In the genomic region with DNA sequence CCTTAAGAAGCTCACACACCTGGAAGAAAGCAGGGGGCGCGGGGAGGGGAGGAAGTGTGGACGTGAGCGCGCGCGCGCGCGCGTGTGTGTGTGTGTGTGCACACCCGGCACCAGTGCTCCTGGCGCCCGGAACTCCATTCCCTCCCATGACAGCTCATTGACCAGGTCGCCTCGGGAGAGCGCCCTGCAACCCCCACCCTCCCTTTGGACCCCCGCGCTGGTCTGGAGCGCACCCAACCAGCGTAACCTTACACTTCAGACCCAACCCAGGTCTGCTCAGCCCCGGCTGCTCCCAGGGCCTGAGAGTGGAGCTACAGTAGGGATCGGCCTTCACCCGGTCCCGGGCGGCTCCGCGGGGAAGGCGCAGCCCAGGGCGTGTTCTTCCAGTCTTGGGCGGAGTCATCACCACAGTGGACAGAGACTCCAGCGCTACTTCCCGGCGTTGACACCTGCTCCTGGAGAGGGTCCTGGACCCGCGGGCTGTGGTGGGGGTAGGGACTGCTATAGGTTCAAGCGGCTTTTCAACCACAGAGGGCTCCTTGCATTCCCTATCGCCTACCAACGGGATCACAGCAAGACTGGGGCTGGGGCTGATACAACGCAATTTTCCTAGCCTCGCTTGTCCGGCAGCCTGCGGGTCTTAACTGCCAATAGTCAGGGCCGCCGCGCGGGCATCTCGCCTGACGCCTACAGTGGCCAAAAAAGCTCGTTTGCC, we compare ENCODE assay signal across 8 cellular contexts. TPM values are rescaled to one million over a fixed set of nuclear protein-coding genes. Genes with fewer than 3 reads are reported as not detected.
DNase-seq lines count a peak whose midpoint lies in the region; ATAC-seq and TF ChIP-seq lines count a peak whose summit lies in the region.

No MANE protein-coding gene starts in this region.

- ATAC-seq in left ventricle myocardium superior (peak; percentile 64), GM21786 (IDR thresholded peaks at IDR 0.05; ENCODE audit: unreplicated experiment) (no peak), GM21723 (IDR thresholded peaks at IDR 0.05; ENCODE audit: unreplicated experiment) (no peak), GM21390 (IDR thresholded peaks at IDR 0.05; ENCODE audit: unreplicated experiment) (no peak)

- peak overlapping the region; percentile 80 for H3K4me3 ChIP-seq in Jurkat, Clone E6-1 (ENCODE audit: low read length)
- peak overlapping the region; percentile 64 for H3K4me3 ChIP-seq in retinal pigment epithelial cell (ENCODE audit: low read length)

- intact Hi-C loops in left ventricle myocardium superior (cut with micrococcal nuclease), result no loop called here

- DNase-seq in D341Med (ENCODE audit: low spot score) (peak; percentile 55), left ventricle myocardium superior (peak; percentile 75), retinal pigment epithelial cell (ENCODE audit: low read depth) (no peak)
- no peak for DNase-seq in Jurkat, Clone E6-1 (ENCODE audit: low read depth, low spot score)
- DNase-seq in activated T-cell treated with anti-CD3 and anti-CD28 coated beads, Interleukin-2, amount 50 U/mL, for 48 hours, result peak; percentile 35 to 46

- no peak for TF ChIP-seq CTCF in retinal pigment epithelial cell (conservative IDR thresholded peaks at IDR 0.05; ENCODE audit: low read depth, low read length)

RNA-seq across cellular contexts. Expression of gene GALNT18, which starts 1.4 kb away (rescaled TPM):
- 15.7 TPM for polyA plus RNA-seq in Jurkat, Clone E6-1 (2012; ENCODE audit: insufficient read depth, insufficient read length)
- 25.3 TPM for total RNA-seq in left ventricle myocardium superior

Comparison
In these comparisons a context has a peak if more than half of its experiments do, and no peak if none do; other contexts are left out.
1. DNase-seq: peak in D341Med (single experiment), activated T-cell treated with anti-CD3 and anti-CD28 coated beads, Interleukin-2, amount 50 U/mL, for 48 hours (2 of 2) and left ventricle myocardium superior (single experiment); none in Jurkat, Clone E6-1 (single experiment) and retinal pigment epithelial cell (single experiment).